8 cellular contexts compared by ENCODE assay signal in genomic region chrX:15855562-15856256, GRCh38. TPM values are rescaled to one million over a fixed set of nuclear protein-coding genes. Genes with fewer than 3 reads are reported as not detected.
A peak's percentile ranks its signal among the peaks of the same experiment; 100 is the strongest.
DNase-seq lines count a peak whose midpoint lies in the region; ATAC-seq and TF ChIP-seq lines count a peak whose summit lies in the region.

No MANE protein-coding gene starts in this region.

- no peaks in the 10 kb centered on the region for H3K27me3 Mint-ChIP-seq in CD4-positive, alpha-beta memory T cell

- H3K27me3 ChIP-seq in CD4-positive, alpha-beta memory T cell (ENCODE audit: insufficient read depth, low read length): no peaks in the 10 kb centered on the region
- H3K27me3 ChIP-seq in Karpas-422 (ENCODE audit: low read length): no peaks in the 10 kb centered on the region

- H3K9ac ChIP-seq in Karpas-422 (ENCODE audit: low read length): peak overlapping the region; percentile 81

- no peaks in the 10 kb centered on the region for H4K20me1 ChIP-seq in Karpas-422 (ENCODE audit: insufficient read depth, low read depth, low read length)

- 0 to 14% methylated on average over 2 to 8 of the region's 16 CpGs for WGBS in mesodermal cell (ENCODE audit: insufficient coverage in 2 of 2), 2 experiments

- H3K4me2 ChIP-seq in Karpas-422 (ENCODE audit: low read depth, low read length, poor library complexity, severe bottlenecking): peak overlapping the region; percentile 85

- H3K27ac ChIP-seq in CD4-positive, alpha-beta memory T cell (ENCODE audit: low read depth, low read length): peak overlapping the region; percentile 78
- H3K27ac ChIP-seq in Karpas-422 (ENCODE audit: low read length): peak overlapping the region; percentile 80
- H3K27ac ChIP-seq in mesodermal cell (ENCODE audit: low read depth, low read length, severe bottlenecking): peak overlapping the region; percentile 66

- H2AFZ ChIP-seq in Karpas-422 (ENCODE audit: low read length): peak overlapping the region; percentile 94

- peak overlapping the region; percentile 91 to 98 (median 96) for H3K4me3 Mint-ChIP-seq in CD4-positive, alpha-beta memory T cell

- H3K4me3 ChIP-seq in CD4-positive, alpha-beta memory T cell (ENCODE audit: low read length in 2 of 2): peak overlapping the region; percentile 57 to 77
- peak overlapping the region; percentile 71 for H3K4me3 ChIP-seq in Karpas-422 (ENCODE audit: low read length)
- H3K4me3 ChIP-seq in astrocyte of the spinal cord (ENCODE audit: low read depth, low read length): peak overlapping the region; percentile 68
- H3K4me3 ChIP-seq in mesodermal cell (ENCODE audit: extremely low read depth, insufficient read depth, low read length, poor library complexity, severe bottlenecking): peak overlapping the region; percentile 62

- POLR2A ChIA-PET in CD4-positive, alpha-beta memory T cell (lab: Charles Lee; ENCODE audit: partially characterized antibody): interaction anchor here (0.8 to 2.5 kb wide), 18 partner anchors 19 to 1826 kb away, joined by 3 to 30 read pairs (median 4); partner anchors contain the start of genes CA5B, GEMIN8, REPS2 and SYAP1

- H3K36me3 Mint-ChIP-seq in CD4-positive, alpha-beta memory T cell: peaks cover 9 to 11% of the 10 kb centered on the region in 2 donors

- DNase-seq in CD4-positive, alpha-beta memory T cell: no peak
- peak; percentile 67 for DNase-seq in Karpas-422
- DNase-seq in astrocyte of the spinal cord (ENCODE audit: low read depth, low spot score): no peak
- no peak for DNase-seq in activated effector memory CD4-positive, alpha-beta T cell treated with anti-CD3 and anti-CD28 coated beads, Interleukin-2, amount 50 U/mL, for 16 hours
- no peak for DNase-seq in T-helper 9 cell

- H3K9me2 ChIP-seq in Karpas-422 (replicated peaks; ENCODE audit: insufficient read depth, low read length): no peaks in the 10 kb centered on the region

- CTCF ChIA-PET in CD4-positive, alpha-beta memory T cell (lab: Charles Lee; ENCODE audit: partially characterized antibody): interaction anchor here (1.0 kb wide), 1 partner anchor 40 kb away, joined by 4 read pairs; no protein-coding TSS in a partner anchor

- H3K4me1 Mint-ChIP-seq in CD4-positive, alpha-beta memory T cell: peaks cover 11 to 33% (median 17%) of the 10 kb centered on the region in 4 donors

- TF ChIP-seq CTCF in astrocyte of the spinal cord (IDR thresholded peaks at IDR 0.05; ENCODE audit: low read depth, low read length): no peak

- ATAC-seq in HG02763 (IDR thresholded peaks at IDR 0.05; ENCODE audit: unreplicated experiment): no peak
- ATAC-seq in GM19467 (IDR thresholded peaks at IDR 0.05; ENCODE audit: unreplicated experiment): no peak

- H3K9me3 ChIP-seq in CD4-positive, alpha-beta memory T cell (ENCODE audit: control insufficient read depth in 1 of 2, low read length in 2 of 2): no peaks in the 10 kb centered on the region
- H3K9me3 ChIP-seq in Karpas-422 (ENCODE audit: low read length): no peaks in the 10 kb centered on the region
- no peaks in the 10 kb centered on the region for H3K9me3 ChIP-seq in mesodermal cell (ENCODE audit: control insufficient read depth, low read length)

- peaks cover 19% of the 10 kb centered on the region for H3K4me1 ChIP-seq in CD4-positive, alpha-beta memory T cell (ENCODE audit: insufficient read depth, low read length)
- H3K4me1 ChIP-seq in Karpas-422 (ENCODE audit: low read length) (peaks cover 47% of the 10 kb centered on the region), mesodermal cell (ENCODE audit: control insufficient read depth, insufficient read depth, low read length, poor library complexity, severe bottlenecking) (peaks cover 6% of the 10 kb centered on the region)

- intact Hi-C loops in CD4-positive, alpha-beta memory T cell (cut with micrococcal nuclease): loop anchor here (2.0 to 10.0 kb wide), 5 partner anchors 521 to 1879 kb away; partner anchors contain the start of genes CTPS2, FANCB, MOSPD2 and PIGA

- peak overlapping the region; percentile 96 to 99 (median 98) for H3K27ac Mint-ChIP-seq in CD4-positive, alpha-beta memory T cell

- no peaks in the 10 kb centered on the region for H3K36me3 ChIP-seq in CD4-positive, alpha-beta memory T cell (ENCODE audit: insufficient read depth, low read length)
- H3K36me3 ChIP-seq in Karpas-422 (ENCODE audit: insufficient read depth, low read length) (no peaks in the 10 kb centered on the region; the same call in 1 of the 2 replicates), mesodermal cell (ENCODE audit: control insufficient read depth, insufficient read depth, low read length) (peaks cover 7% of the 10 kb centered on the region)

- peaks cover 30% of the 10 kb centered on the region for H3K79me2 ChIP-seq in Karpas-422 (ENCODE audit: low read length)

- no peaks in the 10 kb centered on the region for H3K9me3 Mint-ChIP-seq in CD4-positive, alpha-beta memory T cell

- in situ Hi-C loops in astrocyte of the spinal cord (cut with HindIII; ENCODE audit: low sequenced_read_pairs): no loop called here

RNA-seq across cellular contexts. Expression of gene AP1S2, which starts 1.1 kb away (rescaled TPM):
- 10 to 100 TPM; 23.9 to 26.4 TPM for total RNA-seq in CD4-positive, alpha-beta memory T cell
- 10 to 100 TPM; 64.2 to 83.9 TPM for polyA plus RNA-seq in CD4-positive, alpha-beta memory T cell
- total RNA-seq in Karpas-422 (2014; rRNA removed; shearing (Covaris generic); ENCODE audit: low replicate concordance): 55.4 and 55.8 TPM in 2 replicates
- polyA plus RNA-seq in mesodermal cell (2013, experiment 1 of 2): 133 TPM
- polyA plus RNA-seq in mesodermal cell (2013, experiment 2 of 2): 145 TPM
